Comparison of ENCODE assay signal across 23 cellular contexts in genomic region chr3:66432041-66432766, GRCh38.
DNase-seq lines count a peak whose midpoint lies in the region; ATAC-seq, FAIRE-seq and TF ChIP-seq lines count a peak whose summit lies in the region.
"Had no signal": no experiment of that assay in that cellular context is flagged by ENCODE, and none has a peak within 500 bp of the region (broad histone marks: within the 10 kb centered on the region; RNA-seq: fewer than 3 reads in every experiment).

No MANE protein-coding gene starts in this region.

- no peak overlapping the region for H3K4me3 Mint-ChIP-seq in MCF 10A (ENCODE audit: unreplicated experiment)
- H3K4me3 Mint-ChIP-seq: activated T-cell treated with anti-CD3 and anti-CD28 coated beads, Interleukin-2, amount 50 U/mL, for 4 hours; CD4-positive, alpha-beta T cell; nephron; stimulated activated naive CD8-positive, alpha-beta T cell treated with anti-CD3 and anti-CD28 coated beads, Interleukin-15, Interleukin-2, amounts not matched to agents 100 ng/mL and 50 ng/mL, for 24 hours; T-helper 17 cell had no signal

- H3K79me2 ChIP-seq in mammary epithelial cell (ENCODE audit: insufficient read depth, low read length) (no peaks in the 10 kb centered on the region), K562 (ENCODE audit: control insufficient read depth, insufficient read depth, low read length) (no peaks in the 10 kb centered on the region)

- TF ChIP-seq CTCF in MCF 10A (IDR thresholded peaks at IDR 0.05; ENCODE audit: unreplicated experiment) = no peak
- no peak for TF ChIP-seq CTCF in mammary epithelial cell (conservative IDR thresholded peaks at IDR 0.05 in 1 of 2, IDR thresholded peaks at IDR 0.05 in 1 of 2; ENCODE audit: extremely low read depth in 1 of 2, insufficient read depth in 1 of 2, low read depth in 1 of 2, low read length in 2 of 2)
- TF ChIP-seq CTCF in K562 (IDR thresholded peaks at IDR 0.05 in 2 of 3, conservative IDR thresholded peaks at IDR 0.05 in 1 of 3; ENCODE audit: insufficient read depth in 2 of 3, low read depth in 1 of 3, low read length in 3 of 3) = no peak
- no peak for TF ChIP-seq CTCF in transverse colon (IDR thresholded peaks at IDR 0.05)
- no peak for TF ChIP-seq CTCF in foreskin fibroblast (IDR thresholded peaks at IDR 0.05; ENCODE audit: low read depth, low read length)

- H3K27ac Mint-ChIP-seq in MCF 10A (ENCODE audit: low read depth, unreplicated experiment) = peak overlapping the region; percentile 93
- H3K27ac Mint-ChIP-seq: CD4-positive, alpha-beta T cell; stimulated activated naive CD8-positive, alpha-beta T cell treated with anti-CD3 and anti-CD28 coated beads, Interleukin-15, Interleukin-2, amounts not matched to agents 100 ng/mL and 50 ng/mL, for 24 hours; T-helper 17 cell had no signal

- dilution Hi-C loops in mammary epithelial cell (cut with HindIII; ENCODE audit: low sequenced_read_pairs) = no loop called here

- H3K9me3 ChIP-seq in mammary epithelial cell (replicated peaks; ENCODE audit: insufficient read depth, low read length) = no peaks in the 10 kb centered on the region
- no peaks in the 10 kb centered on the region for H3K9me3 ChIP-seq in K562 (replicated peaks; ENCODE audit: control insufficient read depth, insufficient read depth, low read depth, low read length)
- no peaks in the 10 kb centered on the region for H3K9me3 ChIP-seq in transverse colon
- H3K9me3 ChIP-seq: ascending aorta, tibial nerve had no signal

- no peak for FAIRE-seq in K562 (lab: Jason Lieb, UNC)
- FAIRE-seq: frontal cortex had no signal

- no peaks in the 10 kb centered on the region for H3K9me1 ChIP-seq in K562 (ENCODE audit: control insufficient read depth, insufficient read depth, low read length)

- BruUV-seq in MCF 10A (replicated peaks; lab: Mats Ljungman, UMichigan) (no TSS peak), mammary epithelial cell (replicated peaks; lab: Mats Ljungman, UMichigan) (no TSS peak), K562 (replicated peaks; lab: Mats Ljungman, UMichigan) (no TSS peak)

- intact Hi-C loops in MCF 10A (cut with micrococcal nuclease) = no loop called here
- intact Hi-C loops in mammary epithelial cell (cut with micrococcal nuclease) = no loop called here
- intact Hi-C loops in K562 (cut with micrococcal nuclease) = no loop called here
- intact Hi-C loops in transverse colon (cut with DNase I; ENCODE audit: low total_unique reads) = no loop called here

- WGBS in mammary epithelial cell (ENCODE audit: low coverage, missing lambda C conversion rate) = 84% methylated on average over 10 of the region's 11 CpGs
- 2% methylated on average over 10 of the region's 11 CpGs for WGBS in K562 (ENCODE audit: insufficient coverage, low coverage, missing lambda C conversion rate)
- WGBS in transverse colon (ENCODE audit: low coverage in 1 of 2), 2 donors = 83 to 85% methylated on average over 2 to 11 of the region's 11 CpGs

- H3K9me3 Mint-ChIP-seq in MCF 10A (ENCODE audit: unreplicated experiment) = no peaks in the 10 kb centered on the region
- H3K9me3 Mint-ChIP-seq: activated T-cell treated with anti-CD3 and anti-CD28 coated beads, Interleukin-2, amount 50 U/mL, for 4 hours; CD4-positive, alpha-beta T cell; nephron; stimulated activated naive CD8-positive, alpha-beta T cell treated with anti-CD3 and anti-CD28 coated beads, Interleukin-15, Interleukin-2, amounts not matched to agents 100 ng/mL and 50 ng/mL, for 24 hours had no signal

- no peak for TF ChIP-seq EP300 in K562 (IDR thresholded peaks at IDR 0.05; ENCODE audit: low read length)
- TF ChIP-seq EP300 in transverse colon (IDR thresholded peaks at IDR 0.05; ENCODE audit: low read depth) = no peak

- H3K27me3 Mint-ChIP-seq in MCF 10A (ENCODE audit: insufficient read depth, unreplicated experiment) = no peaks in the 10 kb centered on the region
- H3K27me3 Mint-ChIP-seq: CD4-positive, alpha-beta T cell; stimulated activated naive CD8-positive, alpha-beta T cell treated with anti-CD3 and anti-CD28 coated beads, Interleukin-15, Interleukin-2, amounts not matched to agents 100 ng/mL and 50 ng/mL, for 24 hours; T-helper 17 cell had no signal

- H3K4me1 Mint-ChIP-seq in MCF 10A (ENCODE audit: insufficient read depth, unreplicated experiment) = peaks cover 45% of the 10 kb centered on the region

- H3K4me2 ChIP-seq in mammary epithelial cell (ENCODE audit: insufficient read depth, low read depth, low read length) (no peak overlapping the region), K562 (ENCODE audit: insufficient read depth, low read length) (no peak overlapping the region)

- H3K4me3 ChIP-seq in mammary epithelial cell (replicated peaks in 1 of 3; ENCODE audit: insufficient read depth in 1 of 3, low read depth in 2 of 3, low read length in 3 of 3) (no peak overlapping the region), K562 (no peak overlapping the region), rectal smooth muscle tissue (ENCODE audit: low read length) (no peak overlapping the region), transverse colon (no peak overlapping the region), foreskin fibroblast (ENCODE audit: low read depth in 1 of 2, low read length in 2 of 2) (no peak overlapping the region)
- H3K4me3 ChIP-seq: ascending aorta, tibial nerve had no signal

- CTCF ChIA-PET in MCF 10A (lab: Yijun Ruan, JAX) = interaction anchor here (0.5 to 3.2 kb wide), 5 partner anchors 24 to 383 kb away, joined by 3 to 12 read pairs (median 3); no protein-coding TSS in a partner anchor
- CTCF ChIA-PET in mammary epithelial cell (lab: Charles Lee; ENCODE audit: low non-redundant PET) = no interaction called here
- CTCF ChIA-PET in K562 (lab: Yijun Ruan, JAX; ENCODE audit: low intra/inter-chr PET ratio) = no interaction called here

- POLR2A ChIA-PET in MCF 10A (lab: Yijun Ruan, JAX) = no interaction called here
- POLR2A ChIA-PET in K562 (lab: Yijun Ruan, JAX) = no interaction called here

- in situ Hi-C loops in mammary epithelial cell (cut with MboI; ENCODE audit: low sequenced_read_pairs in 2 of 2) (no loop called here), K562 (cut with MboI) (no loop called here), transverse colon (cut with MboI; ENCODE audit: low pct_ligation_motif_present in 1 of 4, low pct_unique_long_range_greater_than_20kb in 1 of 4, low sequenced_read_pairs in 3 of 4) (no loop called here)

- H3K36me3 ChIP-seq in mammary epithelial cell (ENCODE audit: insufficient read depth, low read length) (no peaks in the 10 kb centered on the region), K562 (ENCODE audit: control insufficient read depth, insufficient read depth, low read length) (no peaks in the 10 kb centered on the region), rectal smooth muscle tissue (ENCODE audit: control insufficient read depth, insufficient read depth, low read length) (no peaks in the 10 kb centered on the region), transverse colon (no peaks in the 10 kb centered on the region)
- H3K36me3 ChIP-seq: ascending aorta, tibial nerve had no signal

- no peaks in the 10 kb centered on the region for H3K36me3 Mint-ChIP-seq in MCF 10A (ENCODE audit: insufficient read depth, unreplicated experiment)

- H3K9ac ChIP-seq in mammary epithelial cell (ENCODE audit: insufficient read depth, low read length) (no peak overlapping the region), K562 (ENCODE audit: insufficient read depth in 1 of 2, low read depth in 2 of 2, low read length in 2 of 2) (no peak overlapping the region), rectal smooth muscle tissue (ENCODE audit: low read length) (no peak overlapping the region)

- H3K27ac ChIP-seq in mammary epithelial cell (ENCODE audit: insufficient read depth, low read depth, low read length) = no peak overlapping the region
- no peak overlapping the region for H3K27ac ChIP-seq in K562 (ENCODE audit: extremely low read depth, low read depth, low read length)
- H3K27ac ChIP-seq in rectal smooth muscle tissue (ENCODE audit: low read depth, low read length) = peak overlapping the region; percentile 62
- peak overlapping the region in 3 of 4 donors; percentile 31 to 87 (median 46) for H3K27ac ChIP-seq in transverse colon
- H3K27ac ChIP-seq: 22Rv1, ascending aorta had no signal

- H3K27me3 ChIP-seq in mammary epithelial cell (ENCODE audit: insufficient read depth, low read length) (no peaks in the 10 kb centered on the region), K562 (ENCODE audit: control insufficient read depth in 2 of 2, insufficient read depth in 2 of 2, low read length in 2 of 2) (peaks cover 6 to 50% of the 10 kb centered on the region in 2 experiments; a peak in 3 of 5 replicates), rectal smooth muscle tissue (ENCODE audit: control insufficient read depth, insufficient read depth, low read length) (no peaks in the 10 kb centered on the region), transverse colon (no peaks in the 10 kb centered on the region)
- H3K27me3 ChIP-seq: ascending aorta, tibial nerve had no signal

- DNase-seq in MCF 10A (ENCODE audit: unreplicated experiment) = no peak
- no peak for DNase-seq in mammary epithelial cell
- no peak for DNase-seq in K562 (ENCODE audit: extremely low read depth in 1 of 4, low spot score in 3 of 4)
- no peak for DNase-seq in transverse colon
- DNase-seq in NCI-H2081 treated with DMSO at 0.1 percent for 48 hours (lab: John Stamatoyannopoulos, UW) = no peak
- DNase-seq in foreskin fibroblast = no peak
- no peak for DNase-seq in epidermal melanocyte (ENCODE audit: insufficient read length, low spot score)
- DNase-seq: activated T-cell treated with anti-CD3 and anti-CD28 coated beads, Interleukin-2, amount 50 U/mL, for 4 hours; CD4-positive, alpha-beta T cell; Karpas-422; NCI-H1417 treated with DMSO at 0.1 percent for 48 hours; NCI-H2081; NCI-H345; SHP77; stimulated activated CD4-positive, alpha-beta T cell treated with anti-CD3 and anti-CD28 coated beads, Interleukin-2, amount 100 ng/mL, for 24 hours; T-helper 17 cell had no signal

- no peak for TF ChIP-seq RAD21 in K562 (CRISPR knock-in tag; conservative IDR thresholded peaks at IDR 0.05 in 1 of 2, IDR thresholded peaks at IDR 0.05 in 1 of 2)

- TF ChIP-seq POLR2A in K562 (conservative IDR thresholded peaks at IDR 0.05) (no peak), transverse colon (IDR thresholded peaks at IDR 0.05) (no peak)

- ATAC-seq in K562 = no peak
- ATAC-seq: activated T-cell treated with anti-CD3 and anti-CD28 coated beads, Interleukin-2, amount 50 U/mL, for 4 hours; T-helper 17 cell had no signal

- no peaks in the 10 kb centered on the region for H4K20me1 ChIP-seq in mammary epithelial cell (ENCODE audit: insufficient read depth, low read length)
- no peaks in the 10 kb centered on the region for H4K20me1 ChIP-seq in K562 (replicated peaks; ENCODE audit: control insufficient read depth, insufficient read depth, low read length)

- H2AFZ ChIP-seq in mammary epithelial cell (ENCODE audit: low read depth, low read length) (no peak overlapping the region), K562 (ENCODE audit: low read depth, low read length) (no peak overlapping the region)

- H3K4me1 ChIP-seq in mammary epithelial cell (ENCODE audit: insufficient read depth, low read length) (peaks cover 32% of the 10 kb centered on the region), K562 (replicated peaks in 1 of 2; ENCODE audit: control insufficient read depth in 2 of 2, insufficient read depth in 2 of 2, low read length in 2 of 2) (no peaks in the 10 kb centered on the region), rectal smooth muscle tissue (ENCODE audit: control insufficient read depth, insufficient read depth, low read length) (peaks cover 60% of the 10 kb centered on the region), transverse colon (peaks cover 3 to 47% (median 31%) of the 10 kb centered on the region in 4 donors)

Comparison
In these comparisons a context has a peak if more than half of its experiments do, and no peak if none do; other contexts are left out.
1. H3K27ac ChIP-seq: peak in rectal smooth muscle tissue (single experiment) and transverse colon (3 of 4); none in mammary epithelial cell (single experiment) and K562 (single experiment).